ENCODE assay signal across 23 cellular contexts in genomic region chr2:176193048-176193447, GRCh38. TPM values are rescaled to one million over a fixed set of nuclear protein-coding genes. Genes with fewer than 3 reads are reported as not detected.
DNase-seq lines count a peak whose midpoint lies in the region; ATAC-seq and TF ChIP-seq lines count a peak whose summit lies in the region.
"Had no signal": no experiment of that assay in that cellular context is flagged by ENCODE, and none has a peak within 500 bp of the region (broad histone marks: within the 10 kb centered on the region; RNA-seq: fewer than 3 reads in every experiment).

No MANE protein-coding gene starts in this region.

- TF ChIP-seq CTCF in Caco-2 (IDR thresholded peaks at IDR 0.05; ENCODE audit: insufficient read depth in 1 of 2, low read depth in 1 of 2, low read length in 1 of 2, severe bottlenecking in 1 of 2, unreplicated experiment in 1 of 2): no peak
- TF ChIP-seq CTCF in adrenal gland (IDR thresholded peaks at IDR 0.05): no peak

- H3K4me1 ChIP-seq in Caco-2: peaks cover 14% of the 10 kb centered on the region
- peaks cover 10 to 16% of the 10 kb centered on the region in 2 donors for H3K4me1 ChIP-seq in adrenal gland (replicated peaks in 1 of 2)

- H3K27me3 ChIP-seq in Caco-2 (replicated peaks; ENCODE audit: control insufficient read depth, insufficient read depth, low read length) (peaks cover 4% of the 10 kb centered on the region; the same call in 1 of the 2 replicates), adrenal gland (peaks cover 23% of the 10 kb centered on the region)

- peak; percentile 67 for DNase-seq in COLO829 (ENCODE audit: low spot score)
- peak; percentile 62 for DNase-seq in NCI-H526 treated with DMSO at 0.1 percent for 48 hours (lab: John Stamatoyannopoulos, UW)
- peak; percentile 77 for DNase-seq in foreskin melanocyte
- peak; percentile 97 for DNase-seq in pons (ENCODE audit: low spot score)
- DNase-seq in Caco-2: no peak
- DNase-seq in NCI-H187 (lab: John Stamatoyannopoulos, UW): no peak
- no peak for DNase-seq in adrenal gland
- DNase-seq: 8988T, DMS153, EL, HFFc6, NCI-H446 treated with DMSO at 0.1 percent for 48 hours, NCI-H774, OCI-M1, SHP77 treated with DMSO at 0.1 percent for 48 hours had no signal

- H3K9me3 ChIP-seq in Caco-2 (no peaks in the 10 kb centered on the region), adrenal gland (replicated peaks in 1 of 3) (no peaks in the 10 kb centered on the region)

- POLR2A ChIA-PET in Caco-2 (lab: Charles Lee): no interaction called here

- BruUV-seq in Caco-2 (replicated peaks; lab: Mats Ljungman, UMichigan): no TSS peak

- intact Hi-C loops in Caco-2 (cut with micrococcal nuclease; ENCODE audit: unreplicated experiment): no loop called here
- intact Hi-C loops in adrenal gland (cut with DNase I): no loop called here

- H3K4me3 Mint-ChIP-seq in Caco-2 (ENCODE audit: unreplicated experiment): no peak overlapping the region
- H3K4me3 Mint-ChIP-seq: HFFc6 had no signal

- H3K36me3 ChIP-seq in Caco-2 (ENCODE audit: control insufficient read depth, insufficient read depth, low read length) (no peaks in the 10 kb centered on the region), adrenal gland (replicated peaks in 1 of 2) (no peaks in the 10 kb centered on the region)

- H3K27me3 Mint-ChIP-seq in Caco-2 (ENCODE audit: insufficient read depth, unreplicated experiment): peaks cover 13% of the 10 kb centered on the region

- no peak for ATAC-seq in GM21825 (IDR thresholded peaks at IDR 0.05; ENCODE audit: unreplicated experiment)
- ATAC-seq: GM12878, SK-N-SH treated with all-trans-retinoic acid at 6 μM for 48 hours had no signal

- no peak overlapping the region for H3K4me3 ChIP-seq in Caco-2 (ENCODE audit: low read depth, low read length)
- H3K4me3 ChIP-seq in adrenal gland: no peak overlapping the region
- H3K4me3 ChIP-seq: GM12878 had no signal

- H3K27ac Mint-ChIP-seq in Caco-2 (ENCODE audit: unreplicated experiment): no peak overlapping the region
- H3K27ac Mint-ChIP-seq: HFFc6 had no signal

- 26 to 32% (median 28%) methylated on average over 1 of the region's 1 CpG for WGBS in adrenal gland, 4 donors

- CTCF ChIA-PET in Caco-2 (lab: Charles Lee): no interaction called here

- no peaks in the 10 kb centered on the region for H3K9me3 Mint-ChIP-seq in Caco-2 (ENCODE audit: unreplicated experiment)
- H3K9me3 Mint-ChIP-seq: HFFc6 had no signal

- no peaks in the 10 kb centered on the region for H3K36me3 Mint-ChIP-seq in Caco-2 (ENCODE audit: insufficient read depth, unreplicated experiment)

- H3K4me1 Mint-ChIP-seq in Caco-2 (ENCODE audit: low read depth, unreplicated experiment): no peaks in the 10 kb centered on the region

- no peak overlapping the region for H3K27ac ChIP-seq in adrenal gland
- H3K27ac ChIP-seq: KMS-11 had no signal

- TF ChIP-seq POLR2A in adrenal gland (IDR thresholded peaks at IDR 0.05): no peak

RNA-seq across cellular contexts. Expression of gene HOXD1, which starts 4.6 kb away (rescaled TPM):
- total RNA-seq in Caco-2 (2022): not detected in 2 replicates
- total RNA-seq in adrenal gland: under 1 TPM in 5 of 8 donors, not detected in 3; 0.18 to 0.72 (median 0.41) TPM
- polyA plus RNA-seq in adrenal gland: under 1 TPM; 0.18 to 0.24 (median 0.20) TPM
- total RNA-seq: GM12878, H7, HFFc6, HT1080 had no signal
- polyA plus RNA-seq: AG04450, CD14-positive monocyte, GM12878 had no signal

RNA-seq across cellular contexts. Expression of gene HOXD3, which starts 35.9 kb away (rescaled TPM):
- total RNA-seq in Caco-2 (2022): 1.2 and 1.5 TPM in 2 replicates
- total RNA-seq in adrenal gland: 10 to 100 TPM in 4 of 8 donors, 1 to 10 TPM in 4; 3.3 to 41.3 (median 10.6) TPM
- polyA plus RNA-seq in adrenal gland: 10 to 100 TPM in 2 of 3 donors, 1 to 10 TPM in 1; 2.0 to 15.9 (median 12.5) TPM
- total RNA-seq: GM12878, H7, HT1080 had no signal
- polyA plus RNA-seq: AG04450, CD14-positive monocyte, GM12878 had no signal

RNA-seq across cellular contexts. Expression of gene HOXD4, which starts 41.7 kb away (rescaled TPM):
- total RNA-seq in Caco-2 (2022) (1.00 and 1.2 TPM in 2 replicates), adrenal gland (10 to 100 TPM in 4 of 8 donors, 1 to 10 TPM in 4; 1.9 to 20.2 (median 7.5) TPM)
- 10 to 100 TPM in 2 of 3 donors, 1 to 10 TPM in 1; 2.2 to 38.5 (median 27.0) TPM for polyA plus RNA-seq in adrenal gland
- total RNA-seq: GM12878, H7, HT1080 had no signal
- polyA plus RNA-seq: AG04450, CD14-positive monocyte had no signal

Comparison
In these comparisons a context has a peak if more than half of its experiments do, and no peak if none do; other contexts are left out.
1. DNase-seq: peak in COLO829 (single experiment), NCI-H526 treated with DMSO at 0.1 percent for 48 hours (single experiment), foreskin melanocyte (single experiment) and pons (single experiment); none in Caco-2 (0 of 2), NCI-H187 (0 of 2) and adrenal gland (0 of 7).